ENCODE assay signal across 8 cellular contexts in genomic region chr1:150151291-150152181, GRCh38. TPM values are rescaled to one million over a fixed set of nuclear protein-coding genes. Genes with fewer than 3 reads are reported as not detected.
DNase-seq lines count a peak whose midpoint lies in the region; ATAC-seq and TF ChIP-seq lines count a peak whose summit lies in the region.

No MANE protein-coding gene starts in this region.

- TF ChIP-seq POLR2A in IMR-90 (IDR thresholded peaks at IDR 0.05; ENCODE audit: low read depth, low read length) (no peak; the same call in 1 of the 2 replicates), gastrocnemius medialis (IDR thresholded peaks at IDR 0.05) (no peak)

- H2AK5ac ChIP-seq in IMR-90 (ENCODE audit: low read depth, low read length) = peak overlapping the region; percentile 60

- H4K5ac ChIP-seq in IMR-90 (ENCODE audit: low read depth, low read length) = peak overlapping the region; percentile 97

- H3K27me3 ChIP-seq in IMR-90 (ENCODE audit: control insufficient read depth, insufficient read depth, low read length) (no peaks in the 10 kb centered on the region), gastrocnemius medialis (no peaks in the 10 kb centered on the region)

- DNase-seq in AG08396 (ENCODE audit: low spot score) (peak; percentile 20), IMR-90 (no peak), activated T-cell treated with anti-CD3 and anti-CD28 coated beads for 48 hours (ENCODE audit: low read depth) (peak; percentile 37), fibroblast of villous mesenchyme (ENCODE audit: low read depth) (no peak), gastrocnemius medialis (no peak), SKM-1 treated with dmso at 0.1 percent for 144 hours (lab: John Stamatoyannopoulos, UW; ENCODE audit: unreplicated experiment) (no peak), RPMI8226 (no peak)

- WGBS in IMR-90 (ENCODE audit: extremely low coverage in 2 of 2, insufficient read length in 1 of 2), 2 experiments = no CpG with 5 or more reads among the region's 15 CpGs

- H3K4me2 ChIP-seq in IMR-90 (ENCODE audit: low read depth, low read length) = peak overlapping the region; percentile 97

- in situ Hi-C loops in IMR-90 (cut with MboI; ENCODE audit: low sequenced_read_pairs) (no loop called here), gastrocnemius medialis (cut with MboI; ENCODE audit: low sequenced_read_pairs in 4 of 4) (no loop called here)

- POLR2A ChIA-PET in IMR-90 (lab: Charles Lee; ENCODE audit: unreplicated experiment) = interaction anchor here (1.5 to 1.8 kb wide), 2 partner anchors 10 to 11 kb away, joined by 5 to 7 read pairs; no protein-coding TSS in a partner anchor

- peak overlapping the region; percentile 58; the same call in 1 of the 2 replicates for H2BK20ac ChIP-seq in IMR-90 (ENCODE audit: low read depth, low read length)

- peak overlapping the region; percentile 98 for H2AK9ac ChIP-seq in IMR-90 (replicated peaks; ENCODE audit: low read depth, low read length, poor library complexity)

- H3K4me1 ChIP-seq in IMR-90 (ENCODE audit: control insufficient read depth, insufficient read depth, low read length) = peaks cover 26% of the 10 kb centered on the region
- peaks cover 24 to 44% of the 10 kb centered on the region in 2 donors for H3K4me1 ChIP-seq in gastrocnemius medialis

- H3K4me3 ChIP-seq in IMR-90 (ENCODE audit: insufficient read depth, low read depth, low read length) (peak overlapping the region; percentile 97), fibroblast of villous mesenchyme (ENCODE audit: low read depth, low read length) (peak overlapping the region; percentile 82), gastrocnemius medialis (peak overlapping the region; percentile 84 to 91 (median 86))

- peak overlapping the region; percentile 83 for H2BK120ac ChIP-seq in IMR-90 (ENCODE audit: low read depth, low read length)

- H3K14ac ChIP-seq in IMR-90 (replicated peaks; ENCODE audit: low read depth, low read length) = peak overlapping the region; percentile 98

- peak overlapping the region; percentile 99 for H3K56ac ChIP-seq in IMR-90 (ENCODE audit: extremely low read depth, insufficient read depth, low read length)

- peaks cover 35 to 74% of the 10 kb centered on the region in 2 experiments for H3K79me1 ChIP-seq in IMR-90 (ENCODE audit: low read depth in 1 of 2, low read length in 2 of 2)

- peaks cover 23% of the 10 kb centered on the region for H3K9me1 ChIP-seq in IMR-90 (ENCODE audit: insufficient read depth, low read length)

- peak overlapping the region; percentile 100 for H3K23ac ChIP-seq in IMR-90 (ENCODE audit: low read depth, low read length)

- dilution Hi-C loops in IMR-90 (cut with HindIII; ENCODE audit: low sequenced_read_pairs, unreplicated experiment) = no loop called here

- H3K18ac ChIP-seq in IMR-90 (ENCODE audit: low read depth, low read length) = peak overlapping the region; percentile 94

- TSS peak; percentile 37 for BruUV-seq in IMR-90 (replicated peaks; lab: Mats Ljungman, UMichigan)

- H3K36me3 ChIP-seq in IMR-90 (ENCODE audit: control insufficient read depth, insufficient read depth, low read length) (peaks cover 44% of the 10 kb centered on the region), gastrocnemius medialis (peaks cover 0 to 31% of the 10 kb centered on the region in 2 donors)

- H4K91ac ChIP-seq in IMR-90 (ENCODE audit: insufficient read depth, low read depth, low read length) = peak overlapping the region; percentile 96

- H3K27ac ChIP-seq in IMR-90 (ENCODE audit: insufficient read depth, low read length) (peak overlapping the region; percentile 98), gastrocnemius medialis (peak overlapping the region; percentile 90 to 94 (median 90))

- peak overlapping the region; percentile 86 to 91 for H4K8ac ChIP-seq in IMR-90 (ENCODE audit: low read depth in 2 of 2, low read length in 2 of 2)

- ATAC-seq in IMR-90 (ENCODE audit: low read depth) (peak; percentile 3), gastrocnemius medialis (no peak), GM21528 (IDR thresholded peaks at IDR 0.05; ENCODE audit: low FRiP score, unreplicated experiment) (no peak)

- peak overlapping the region; percentile 99 for H3K9ac ChIP-seq in IMR-90 (ENCODE audit: low read depth, low read length)

- H2BK15ac ChIP-seq in IMR-90 (ENCODE audit: low read depth, low read length) = peak overlapping the region; percentile 80

- H2BK5ac ChIP-seq in IMR-90 (ENCODE audit: low read depth, low read length, poor library complexity, severe bottlenecking) = peak overlapping the region; percentile 88

- CTCF ChIA-PET in IMR-90 (lab: Yijun Ruan, JAX) = interaction anchor here (0.6 to 1.0 kb wide), 2 partner anchors 15 to 35 kb away, joined by 3 to 7 read pairs; no protein-coding TSS in a partner anchor

- H3K9me3 ChIP-seq in IMR-90 (ENCODE audit: control insufficient read depth, insufficient read depth, low read length) (no peaks in the 10 kb centered on the region), gastrocnemius medialis (no peaks in the 10 kb centered on the region)

- peaks cover 31% of the 10 kb centered on the region for H4K20me1 ChIP-seq in IMR-90 (ENCODE audit: insufficient read depth, low read length)

- no peak for TF ChIP-seq CTCF in IMR-90 (conservative IDR thresholded peaks at IDR 0.05; ENCODE audit: low read depth, low read length)
- TF ChIP-seq CTCF in fibroblast of villous mesenchyme (IDR thresholded peaks at IDR 0.05; ENCODE audit: insufficient read depth, low read depth, low read length) = no peak
- no peak for TF ChIP-seq CTCF in gastrocnemius medialis (IDR thresholded peaks at IDR 0.05 in 4 of 5, conservative IDR thresholded peaks at IDR 0.05 in 1 of 5)

- TF ChIP-seq RAD21 in IMR-90 (IDR thresholded peaks at IDR 0.05; ENCODE audit: low read length) = no peak

- intact Hi-C loops in IMR-90 (cut with micrococcal nuclease) = no loop called here
- intact Hi-C loops in gastrocnemius medialis (cut with DNase I; ENCODE audit: low total_unique reads) = loop anchor here (5.0 kb wide), 1 partner anchor 84 kb away; the partner anchor contains the start of gene VPS45

- peak overlapping the region; percentile 28 for H2AFZ ChIP-seq in IMR-90 (replicated peaks; ENCODE audit: low read length, poor library complexity)

- H3K4ac ChIP-seq in IMR-90 (ENCODE audit: low read depth, low read length) = peak overlapping the region; percentile 99

TF ChIP-seq in IMR-90, 13 proteins besides CTCF, POLR2A, EP300 and RAD21:
- no peak for TF ChIP-seq SMC3 (IDR thresholded peaks at IDR 0.05; ENCODE audit: low read depth, low read length)
- no peak for TF ChIP-seq RCOR1 (IDR thresholded peaks at IDR 0.05; ENCODE audit: insufficient replicate concordance, low read length)
- TF ChIP-seq USF2 (IDR thresholded peaks at IDR 0.05; ENCODE audit: low read depth, low read length) = no peak
- TF ChIP-seq CEBPB (IDR thresholded peaks at IDR 0.05; ENCODE audit: low read depth, low read length) = no peak
- no peak for TF ChIP-seq CHD1 (IDR thresholded peaks at IDR 0.05; ENCODE audit: low read depth, low read length)
- TF ChIP-seq MAFK (IDR thresholded peaks at IDR 0.05; ENCODE audit: low read depth, low read length) = no peak
- TF ChIP-seq ELK1 (IDR thresholded peaks at IDR 0.05; ENCODE audit: borderline replicate concordance, low read depth, low read length) = no peak
- no peak for TF ChIP-seq BHLHE40 (IDR thresholded peaks at IDR 0.05; ENCODE audit: low read depth, low read length)
- no peak for TF ChIP-seq MXI1 (IDR thresholded peaks at IDR 0.05; ENCODE audit: borderline replicate concordance, low read depth, low read length)
- no peak for TF ChIP-seq NFE2L2 (IDR thresholded peaks at IDR 0.05; ENCODE audit: low read depth, low read length)
- no peak for TF ChIP-seq RFX5 (IDR thresholded peaks at IDR 0.05; ENCODE audit: low read depth, low read length)
- no peak for TF ChIP-seq MAZ (IDR thresholded peaks at IDR 0.05; ENCODE audit: borderline replicate concordance, low read depth, low read length)
- no peak for TF ChIP-seq FOS (IDR thresholded peaks at IDR 0.05; ENCODE audit: low read depth, low read length)

RNA-seq across cellular contexts. Expression of gene PLEKHO1, which starts 1.8 kb away (rescaled TPM):
- 51.4 and 53.3 TPM in 2 replicates for total RNA-seq in IMR-90 (2012; rRNA removed)
- 50.4 and 56.0 TPM in 2 replicates for polyA plus RNA-seq in IMR-90 (2012; rRNA removed)
- 53.4 and 59.2 TPM in 2 replicates for polyA plus RNA-seq in IMR-90 (2012; cell fraction: cytosol; rRNA removed)
- polyA plus RNA-seq in IMR-90 (2012; cell fraction: nucleus; rRNA removed; ENCODE audit: low replicate concordance) = 71.0 and 87.7 TPM in 2 replicates
- 43.2 and 99.9 TPM in 2 replicates for total RNA-seq in fibroblast of villous mesenchyme
- 10 to 100 TPM; 24.3 to 57.7 (median 40.4) TPM for total RNA-seq in gastrocnemius medialis

Comparison
In these comparisons a context has a peak if more than half of its experiments do, and no peak if none do; other contexts are left out.
1. DNase-seq: peak in AG08396 (single experiment) and activated T-cell treated with anti-CD3 and anti-CD28 coated beads for 48 hours (single experiment); none in IMR-90 (single experiment), fibroblast of villous mesenchyme (single experiment), gastrocnemius medialis (0 of 2), SKM-1 treated with dmso at 0.1 percent for 144 hours (single experiment) and RPMI8226 (single experiment).
2. Peak in every context shown above with its lines, with median percentiles within 50 percentile points of each other: H3K4me3 ChIP-seq.